In the genomic region with DNA sequence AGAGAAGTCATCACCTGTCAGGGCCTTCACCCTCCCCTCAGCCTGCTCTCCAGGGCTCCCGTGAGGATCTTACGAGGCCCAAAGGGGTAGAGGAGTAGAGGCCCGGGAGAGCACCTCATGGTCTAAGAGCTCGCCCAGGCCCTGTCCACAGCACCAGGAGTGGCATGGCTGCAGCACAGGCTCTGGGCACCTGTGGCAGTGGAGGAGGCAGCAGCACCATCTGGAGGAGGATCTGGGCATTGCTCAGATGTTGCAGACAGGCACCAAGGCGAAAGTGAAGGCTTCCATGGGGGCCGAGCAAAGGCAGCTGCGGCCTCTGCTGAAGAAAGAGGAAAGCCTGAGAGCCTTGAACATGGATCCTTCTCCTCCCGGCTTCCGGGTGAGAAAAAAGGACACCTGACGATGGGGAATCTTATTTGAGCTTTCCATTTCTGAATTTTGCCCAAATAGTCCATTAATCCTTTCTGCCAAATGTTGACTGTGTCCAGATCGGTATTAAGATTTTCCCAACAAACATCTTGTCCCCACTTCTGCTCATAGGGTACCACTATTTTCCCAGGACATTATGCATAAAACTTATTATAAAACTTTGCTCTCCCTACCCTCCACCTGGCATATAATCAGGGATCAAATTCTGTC, we compare ENCODE assay signal across 7 cellular contexts.
DNase-seq lines count a peak whose midpoint lies in the region; ATAC-seq and TF ChIP-seq lines count a peak whose summit lies in the region.

No MANE protein-coding gene starts in this region.

- no peak overlapping the region for H2BK15ac ChIP-seq in IMR-90 (ENCODE audit: low read depth, low read length)

- no peak overlapping the region for H3K56ac ChIP-seq in IMR-90 (ENCODE audit: extremely low read depth, insufficient read depth, low read length)

- no peak overlapping the region for H4K91ac ChIP-seq in IMR-90 (ENCODE audit: insufficient read depth, low read depth, low read length)

- ATAC-seq in GM21737 (IDR thresholded peaks at IDR 0.05; ENCODE audit: unreplicated experiment) (peak; percentile 98), IMR-90 (ENCODE audit: low read depth) (peak; percentile 85), T-helper 17 cell (peak; percentile 99)

- H2AFZ ChIP-seq in IMR-90 (replicated peaks; ENCODE audit: low read length, poor library complexity): peak overlapping the region; percentile 77

- H3K9me1 ChIP-seq in IMR-90 (ENCODE audit: insufficient read depth, low read length): 0 out of 2 replicates have a peak, but pooled peaks cover 4% of the 10 kb centered on the region

- H3K4me1 Mint-ChIP-seq in T-helper 17 cell: peaks cover 10% of the 10 kb centered on the region

- no peak for TF ChIP-seq POLR2A in IMR-90 (IDR thresholded peaks at IDR 0.05; ENCODE audit: low read depth, low read length)

- intact Hi-C loops in IMR-90 (cut with micrococcal nuclease): loop anchor here (1.0 to 5.0 kb wide), 3 partner anchors 307 to 486 kb away; no protein-coding TSS in a partner anchor

- H2BK120ac ChIP-seq in IMR-90 (ENCODE audit: low read depth, low read length): no peak overlapping the region

- H3K4me2 ChIP-seq in IMR-90 (ENCODE audit: low read depth, low read length): no peak overlapping the region

- H3K4me1 ChIP-seq in IMR-90 (ENCODE audit: control insufficient read depth, insufficient read depth, low read length): no peaks in the 10 kb centered on the region

- POLR2A ChIA-PET in IMR-90 (lab: Charles Lee; ENCODE audit: unreplicated experiment): no interaction called here

- no peak overlapping the region for H3K9ac ChIP-seq in IMR-90 (ENCODE audit: low read depth, low read length)

- 75% methylated on average over 7 of the region's 11 CpGs; no CpG with 5 or more reads in 1 of the 2 experiments for WGBS in IMR-90 (ENCODE audit: extremely low coverage in 2 of 2, insufficient read length in 1 of 2), 2 experiments

- TF ChIP-seq RAD21 in IMR-90 (IDR thresholded peaks at IDR 0.05; ENCODE audit: low read length): peak; percentile 79

- dilution Hi-C loops in IMR-90 (cut with HindIII; ENCODE audit: low sequenced_read_pairs, unreplicated experiment): no loop called here

- H2BK20ac ChIP-seq in IMR-90 (ENCODE audit: low read depth, low read length): no peak overlapping the region

- in situ Hi-C loops in IMR-90 (cut with MboI; ENCODE audit: low sequenced_read_pairs) (no loop called here), astrocyte of the cerebellum (cut with HindIII; ENCODE audit: low sequenced_read_pairs) (no loop called here)

- no peak overlapping the region for H4K8ac ChIP-seq in IMR-90 (ENCODE audit: low read depth in 2 of 2, low read length in 2 of 2)

- CTCF ChIA-PET in IMR-90 (lab: Yijun Ruan, JAX): interaction anchor here (0.7 to 1.3 kb wide), 2 partner anchors 226 to 350 kb away, joined by 3 read pairs; no protein-coding TSS in a partner anchor

- no peak overlapping the region for H3K23ac ChIP-seq in IMR-90 (ENCODE audit: low read depth, low read length)

- H3K9me3 ChIP-seq in IMR-90 (ENCODE audit: control insufficient read depth, insufficient read depth, low read length) (no peaks in the 10 kb centered on the region), T-helper 17 cell (ENCODE audit: control insufficient read depth, low read length, poor library complexity, severe bottlenecking) (no peaks in the 10 kb centered on the region)

- H3K36me3 Mint-ChIP-seq in T-helper 17 cell (ENCODE audit: low read depth): peaks cover 5% of the 10 kb centered on the region

- no peaks in the 10 kb centered on the region for H3K36me3 ChIP-seq in IMR-90 (ENCODE audit: control insufficient read depth, insufficient read depth, low read length)

- H2AK5ac ChIP-seq in IMR-90 (ENCODE audit: low read depth, low read length): no peak overlapping the region

- H4K5ac ChIP-seq in IMR-90 (ENCODE audit: low read depth, low read length): no peak overlapping the region

- H3K27me3 Mint-ChIP-seq in T-helper 17 cell: peaks cover 16% of the 10 kb centered on the region

- H3K27me3 ChIP-seq in IMR-90 (ENCODE audit: control insufficient read depth, insufficient read depth, low read length): no peaks in the 10 kb centered on the region

- H3K4me3 Mint-ChIP-seq in T-helper 17 cell: peak overlapping the region; percentile 25

- no TSS peak for BruUV-seq in IMR-90 (replicated peaks; lab: Mats Ljungman, UMichigan)

- H3K27ac ChIP-seq in IMR-90 (ENCODE audit: insufficient read depth, low read length): no peak overlapping the region

- 0 out of 2 replicates have a peak overlapping the region, but pooled peaks have one; percentile 8 for H3K14ac ChIP-seq in IMR-90 (replicated peaks; ENCODE audit: low read depth, low read length)

- H2AK9ac ChIP-seq in IMR-90 (replicated peaks; ENCODE audit: low read depth, low read length, poor library complexity): peak overlapping the region; percentile 77

- no peak overlapping the region for H3K4ac ChIP-seq in IMR-90 (ENCODE audit: low read depth, low read length)

- H3K18ac ChIP-seq in IMR-90 (ENCODE audit: low read depth, low read length): no peak overlapping the region

- DNase-seq in IMR-90: peak; percentile 43
- DNase-seq in T-helper 17 cell: peak; percentile 38 to 72 (median 46)
- DNase-seq in astrocyte of the cerebellum (ENCODE audit: low read depth): no peak
- peak; percentile 31 for DNase-seq in iris pigment epithelial cell (ENCODE audit: low read depth)
- peak; percentile 27 for DNase-seq in stimulated activated CD8-positive, alpha-beta memory T cell treated with anti-CD3 and anti-CD28 coated beads, Interleukin-12 subunit alpha, Interleukin-12 subunit beta, amount 100 ng/mL, for 1 hour (ENCODE audit: low read depth)

- no peaks in the 10 kb centered on the region for H4K20me1 ChIP-seq in IMR-90 (ENCODE audit: insufficient read depth, low read length)

- no peak overlapping the region for H3K4me3 ChIP-seq in IMR-90 (ENCODE audit: insufficient read depth, low read depth, low read length)
- H3K4me3 ChIP-seq in astrocyte of the cerebellum (ENCODE audit: low read depth, low read length): no peak overlapping the region

- no peaks in the 10 kb centered on the region for H3K79me1 ChIP-seq in IMR-90 (ENCODE audit: low read depth in 1 of 2, low read length in 2 of 2)

- no peak overlapping the region for H2BK5ac ChIP-seq in IMR-90 (ENCODE audit: low read depth, low read length, poor library complexity, severe bottlenecking)

- peak; percentile 96 for TF ChIP-seq CTCF in GM12872 (IDR thresholded peaks at IDR 0.05; ENCODE audit: insufficient read depth, low read depth, low read length)
- peak; percentile 64 for TF ChIP-seq CTCF in IMR-90 (conservative IDR thresholded peaks at IDR 0.05; ENCODE audit: low read depth, low read length)
- TF ChIP-seq CTCF in astrocyte of the cerebellum (IDR thresholded peaks at IDR 0.05; ENCODE audit: low read depth, low read length, missing control alignments): peak; percentile 64

- peak overlapping the region; percentile 11 for H3K27ac Mint-ChIP-seq in T-helper 17 cell

TF ChIP-seq in IMR-90, 13 proteins besides CTCF, POLR2A, EP300 and RAD21:
- TF ChIP-seq CHD1 (IDR thresholded peaks at IDR 0.05; ENCODE audit: low read depth, low read length) (no peak), SMC3 (IDR thresholded peaks at IDR 0.05; ENCODE audit: low read depth, low read length) (peak; percentile 75), CEBPB (IDR thresholded peaks at IDR 0.05; ENCODE audit: low read depth, low read length) (no peak)
- TF ChIP-seq, protein P1, sequence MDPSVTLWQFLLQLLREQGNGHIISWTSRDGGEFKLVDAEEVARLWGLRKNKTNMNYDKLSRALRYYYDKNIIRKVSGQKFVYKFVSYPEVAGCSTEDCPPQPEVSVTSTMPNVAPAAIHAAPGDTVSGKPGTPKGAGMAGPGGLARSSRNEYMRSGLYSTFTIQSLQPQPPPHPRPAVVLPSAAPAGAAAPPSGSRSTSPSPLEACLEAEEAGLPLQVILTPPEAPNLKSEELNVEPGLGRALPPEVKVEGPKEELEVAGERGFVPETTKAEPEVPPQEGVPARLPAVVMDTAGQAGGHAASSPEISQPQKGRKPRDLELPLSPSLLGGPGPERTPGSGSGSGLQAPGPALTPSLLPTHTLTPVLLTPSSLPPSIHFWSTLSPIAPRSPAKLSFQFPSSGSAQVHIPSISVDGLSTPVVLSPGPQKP (IDR thresholded peaks at IDR 0.05; ENCODE audit: borderline replicate concordance, low read depth, low read length): no peak
- TF ChIP-seq, protein P2, sequence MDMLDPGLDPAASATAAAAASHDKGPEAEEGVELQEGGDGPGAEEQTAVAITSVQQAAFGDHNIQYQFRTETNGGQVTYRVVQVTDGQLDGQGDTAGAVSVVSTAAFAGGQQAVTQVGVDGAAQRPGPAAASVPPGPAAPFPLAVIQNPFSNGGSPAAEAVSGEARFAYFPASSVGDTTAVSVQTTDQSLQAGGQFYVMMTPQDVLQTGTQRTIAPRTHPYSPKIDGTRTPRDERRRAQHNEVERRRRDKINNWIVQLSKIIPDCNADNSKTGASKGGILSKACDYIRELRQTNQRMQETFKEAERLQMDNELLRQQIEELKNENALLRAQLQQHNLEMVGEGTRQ (IDR thresholded peaks at IDR 0.05; ENCODE audit: low read depth, low read length): no peak
TF ChIP-seq in IMR-90: peak in this region for 1.
